Comparison of ENCODE assay signal across 8 cellular contexts in genomic region chr3:112097378-112097777, GRCh38. TPM values are rescaled to one million over a fixed set of nuclear protein-coding genes. Genes with fewer than 3 reads are reported as not detected.
DNase-seq lines count a peak whose midpoint lies in the region; ATAC-seq, FAIRE-seq and TF ChIP-seq lines count a peak whose summit lies in the region.

No MANE protein-coding gene starts in this region.

- H3K4me2 ChIP-seq in endothelial cell of umbilical vein (ENCODE audit: insufficient read depth, low read length): peak overlapping the region; percentile 52

- peak; percentile 41 for ATAC-seq in GM19023 (IDR thresholded peaks at IDR 0.05; ENCODE audit: unreplicated experiment)
- no peak for ATAC-seq in GM21825 (IDR thresholded peaks at IDR 0.05; ENCODE audit: unreplicated experiment)

- no peaks in the 10 kb centered on the region for H4K20me1 ChIP-seq in endothelial cell of umbilical vein (replicated peaks; ENCODE audit: control insufficient read depth, extremely low read depth, insufficient read depth, low read length)

- H3K27ac ChIP-seq in AG04450 (ENCODE audit: low read depth, low read length) (no peak overlapping the region), endothelial cell of umbilical vein (ENCODE audit: insufficient read depth, low read depth, low read length) (peak overlapping the region; percentile 49)

- H3K9ac ChIP-seq in endothelial cell of umbilical vein (replicated peaks; ENCODE audit: extremely low read depth, insufficient read depth, low read length): no peak overlapping the region

- peak; percentile 96 for FAIRE-seq in endothelial cell of umbilical vein (lab: Jason Lieb, UNC)

- H3K9me3 ChIP-seq in AG04450 (ENCODE audit: control insufficient read depth, insufficient read depth, low read length): no peaks in the 10 kb centered on the region
- no peaks in the 10 kb centered on the region for H3K9me3 ChIP-seq in endothelial cell of umbilical vein (replicated peaks; ENCODE audit: control insufficient read depth, insufficient read depth, low read length)

- dilution Hi-C loops in endothelial cell of umbilical vein (cut with MboI; ENCODE audit: extremely low pct_ligation_motif_present, low sequenced_read_pairs): no loop called here

- intact Hi-C loops in endothelial cell of umbilical vein (cut with micrococcal nuclease): loop anchor here (1.0 to 10.0 kb wide), 3 partner anchors 10 to 183 kb away; no protein-coding TSS in a partner anchor

- DNase-seq in AG04450 (ENCODE audit: low read depth, low spot score) (peak; percentile 97), NCI-H345 treated with DMSO at 0.1 percent for 48 hours (lab: John Stamatoyannopoulos, UW; ENCODE audit: unreplicated experiment) (peak; percentile 8), endothelial cell of umbilical vein (ENCODE audit: low read depth, low spot score) (peak; percentile 99), retinal pigment epithelial cell (ENCODE audit: low read depth) (peak; percentile 100), C1 segment of cervical spinal cord (lab: John Stamatoyannopoulos, UW) (no peak)
- no peak for DNase-seq in effector CD8-positive, alpha-beta T cell (lab: John Stamatoyannopoulos, UW)

- H3K36me3 ChIP-seq in endothelial cell of umbilical vein (ENCODE audit: control insufficient read depth in 2 of 2, extremely low read depth in 1 of 2, insufficient read depth in 2 of 2, low read length in 2 of 2): no peaks in the 10 kb centered on the region

- no peaks in the 10 kb centered on the region for H3K27me3 ChIP-seq in AG04450 (ENCODE audit: control insufficient read depth, insufficient read depth, low read length)
- H3K27me3 ChIP-seq in endothelial cell of umbilical vein (ENCODE audit: control insufficient read depth in 2 of 2, insufficient read depth in 2 of 2, low read length in 2 of 2): no peaks in the 10 kb centered on the region

- CTCF ChIA-PET in AG04450 (lab: Charles Lee) (interaction anchor here (1.2 to 7.5 kb wide), 2 partner anchors 13 to 54 kb away, joined by 3 to 52 read pairs; no protein-coding TSS in a partner anchor), endothelial cell of umbilical vein (lab: Charles Lee) (interaction anchor here (0.7 to 1.7 kb wide), 10 partner anchors 9 to 428 kb away, joined by 3 to 32 read pairs (median 5); partner anchors contain the start of gene C3orf52)

- TF ChIP-seq CTCF in AG04450 (IDR thresholded peaks at IDR 0.05; ENCODE audit: low read depth, low read length): no peak
- no peak for TF ChIP-seq CTCF in endothelial cell of umbilical vein (IDR thresholded peaks at IDR 0.05; ENCODE audit: extremely low read depth in 1 of 2, insufficient read depth in 1 of 2, low read depth in 1 of 2, low read length in 2 of 2)
- TF ChIP-seq CTCF in retinal pigment epithelial cell (conservative IDR thresholded peaks at IDR 0.05; ENCODE audit: low read depth, low read length): no peak

- no peak overlapping the region for H3K4me3 ChIP-seq in AG04450 (ENCODE audit: low read depth, low read length)
- H3K4me3 ChIP-seq in endothelial cell of umbilical vein (replicated peaks in 1 of 3; ENCODE audit: insufficient read depth in 1 of 3, low read depth in 1 of 3, low read length in 3 of 3): no peak overlapping the region
- H3K4me3 ChIP-seq in retinal pigment epithelial cell (ENCODE audit: low read length): no peak overlapping the region

- POLR2A ChIA-PET in AG04450 (lab: Yijun Ruan, JAX): no interaction called here
- POLR2A ChIA-PET in endothelial cell of umbilical vein (lab: Charles Lee): no interaction called here

- no TSS peak for BruUV-seq in endothelial cell of umbilical vein (replicated peaks; lab: Mats Ljungman, UMichigan)

- H2AFZ ChIP-seq in endothelial cell of umbilical vein (ENCODE audit: low read depth, low read length): no peak overlapping the region

- H3K4me1 ChIP-seq in endothelial cell of umbilical vein (ENCODE audit: control insufficient read depth, extremely low read depth, insufficient read depth, low read length): peaks cover 25% of the 10 kb centered on the region

- H3K79me2 ChIP-seq in endothelial cell of umbilical vein (ENCODE audit: control insufficient read depth, insufficient read depth, low read length): no peaks in the 10 kb centered on the region

- no peak for TF ChIP-seq POLR2A in endothelial cell of umbilical vein (IDR thresholded peaks at IDR 0.05; ENCODE audit: low read depth, low read length)

- H3K9me1 ChIP-seq in endothelial cell of umbilical vein (replicated peaks; ENCODE audit: control insufficient read depth, extremely low read depth, insufficient read depth, low read length): no peaks in the 10 kb centered on the region

TF ChIP-seq in endothelial cell of umbilical vein, 7 proteins besides CTCF, POLR2A, EP300 and RAD21:
- TF ChIP-seq JUN (IDR thresholded peaks at IDR 0.05; ENCODE audit: borderline replicate concordance, insufficient read depth, insufficient read length, low read depth) (peak; percentile 98), GATA2 (IDR thresholded peaks at IDR 0.05; ENCODE audit: insufficient read depth, insufficient read length, low read depth, low read length) (peak; percentile 63), MAX (IDR thresholded peaks at IDR 0.05; ENCODE audit: insufficient read depth, insufficient read length) (no peak), FOS (IDR thresholded peaks at IDR 0.05; ENCODE audit: borderline replicate concordance, insufficient read depth, low read length) (peak; percentile 94), POLR2AphosphoS5 (IDR thresholded peaks at IDR 0.05; ENCODE audit: insufficient read depth, low read depth, low read length) (peak; percentile 68), MYC (IDR thresholded peaks at IDR 0.05; ENCODE audit: low read depth, low read length) (no peak), EZH2 (IDR thresholded peaks at IDR 0.05; ENCODE audit: borderline replicate concordance, low read depth, low read length, severe bottlenecking) (no peak)

RNA-seq across cellular contexts. Expression of gene C3orf52, which starts 11.2 kb away (rescaled TPM):
- polyA plus RNA-seq in AG04450 (2011; rRNA removed) (5.8 and 7.0 TPM in 2 replicates), endothelial cell of umbilical vein (2.9 and 4.2 TPM in 2 replicates)
- polyA minus RNA-seq in AG04450 (2011; rRNA and poly(A)+ RNA removed): 6.0 and 7.6 TPM in 2 replicates
- total RNA-seq in endothelial cell of umbilical vein: 2.1 and 4.6 TPM in 2 replicates
- polyA plus RNA-seq in endothelial cell of umbilical vein (2011; cell fraction: cytosol; rRNA removed): 2.3 and 2.6 TPM in 2 replicates
- 7.8 and 9.8 TPM in 2 replicates for polyA plus RNA-seq in endothelial cell of umbilical vein (2011; cell fraction: nucleus; rRNA removed)
- polyA plus RNA-seq in endothelial cell of umbilical vein (2012): 1.8 and 4.0 TPM in 2 replicates
- 6.1 and 6.8 TPM in 2 replicates for polyA minus RNA-seq in endothelial cell of umbilical vein
- 4.4 TPM for polyA minus RNA-seq in endothelial cell of umbilical vein (2011; cell fraction: cytosol; rRNA and poly(A)+ RNA removed)
- polyA minus RNA-seq in endothelial cell of umbilical vein (2011; cell fraction: nucleus; rRNA and poly(A)+ RNA removed): 11.0 and 14.6 TPM in 2 replicates

RNA-seq across cellular contexts. Expression of gene GCSAM, which starts 35.7 kb away (rescaled TPM):
- polyA plus RNA-seq in AG04450 (2011; rRNA removed): not detected in 2 replicates
- not detected in 2 replicates for polyA minus RNA-seq in AG04450 (2011; rRNA and poly(A)+ RNA removed)
- not detected in 2 replicates for total RNA-seq in endothelial cell of umbilical vein
- not detected in 2 replicates for polyA plus RNA-seq in endothelial cell of umbilical vein
- not detected in 2 replicates for polyA plus RNA-seq in endothelial cell of umbilical vein (2011; cell fraction: cytosol; rRNA removed)
- not detected in 2 replicates for polyA plus RNA-seq in endothelial cell of umbilical vein (2011; cell fraction: nucleus; rRNA removed)
- 0.16 and 0.37 TPM in 2 replicates for polyA plus RNA-seq in endothelial cell of umbilical vein (2012)
- polyA minus RNA-seq in endothelial cell of umbilical vein: not detected in 2 replicates
- not detected for polyA minus RNA-seq in endothelial cell of umbilical vein (2011; cell fraction: cytosol; rRNA and poly(A)+ RNA removed)
- not detected in 2 replicates for polyA minus RNA-seq in endothelial cell of umbilical vein (2011; cell fraction: nucleus; rRNA and poly(A)+ RNA removed)

Comparison
In these comparisons a context has a peak if more than half of its experiments do, and no peak if none do; other contexts are left out.
1. DNase-seq: peak in AG04450 (single experiment), NCI-H345 treated with DMSO at 0.1 percent for 48 hours (single experiment), endothelial cell of umbilical vein (single experiment) and retinal pigment epithelial cell (single experiment); none in effector CD8-positive, alpha-beta T cell (single experiment) and C1 segment of cervical spinal cord (0 of 14).